In genomic region chr15:92161039-92161670, GRCh38 we compare ENCODE assay signal across 11 cellular contexts.
DNase-seq lines count a peak whose midpoint lies in the region; ATAC-seq and TF ChIP-seq lines count a peak whose summit lies in the region.
"Had no signal": no experiment of that assay in that cellular context is flagged by ENCODE, and none has a peak within 500 bp of the region (broad histone marks: within the 10 kb centered on the region; RNA-seq: fewer than 3 reads in every experiment).

No MANE protein-coding gene starts in this region.

- H3K4me3 ChIP-seq in OCI-LY3 (ENCODE audit: low read length) (peak overlapping the region; percentile 69), tibial artery (no peak overlapping the region)
- H3K4me3 ChIP-seq: skin epidermis had no signal

- CTCF ChIA-PET in GM10248 (lab: Yijun Ruan, JAX): interaction anchor here (1.0 to 2.3 kb wide), 2 partner anchors 8 to 18 kb away, joined by 3 to 6 read pairs; no protein-coding TSS in a partner anchor

- H3K9me3 ChIP-seq in OCI-LY3 (ENCODE audit: insufficient read depth, low read length) (no peaks in the 10 kb centered on the region), tibial artery (no peaks in the 10 kb centered on the region)

- no peaks in the 10 kb centered on the region for H3K36me3 ChIP-seq in OCI-LY3 (replicated peaks; ENCODE audit: low read depth, low read length)
- peaks cover 4 to 29% (median 28%) of the 10 kb centered on the region in 3 donors for H3K36me3 ChIP-seq in tibial artery

- intact Hi-C loops in tibial artery (cut with DNase I; ENCODE audit: low total_unique reads): no loop called here

- peak overlapping the region; percentile 67; the same call in 1 of the 2 replicates for H2AFZ ChIP-seq in OCI-LY3 (ENCODE audit: low read depth, low read length)

- no peaks in the 10 kb centered on the region for H3K79me2 ChIP-seq in OCI-LY3 (ENCODE audit: low read length)

- peak overlapping the region; percentile 82 for H3K4me2 ChIP-seq in OCI-LY3 (ENCODE audit: low read length)
- H3K4me2 ChIP-seq: KMS-11 had no signal

- ATAC-seq in GM19351 (IDR thresholded peaks at IDR 0.05; ENCODE audit: unreplicated experiment): peak; percentile 95
- peak; percentile 85 for ATAC-seq in HG03039 (IDR thresholded peaks at IDR 0.05; ENCODE audit: unreplicated experiment)
- ATAC-seq: CD8-positive, alpha-beta T cell had no signal

- H3K4me1 ChIP-seq in OCI-LY3 (ENCODE audit: low read length) (peaks cover 44% of the 10 kb centered on the region), tibial artery (no peaks in the 10 kb centered on the region)

- POLR2A ChIA-PET in GM10248 (lab: Yijun Ruan, JAX): no interaction called here

- H3K27ac ChIP-seq in OCI-LY3 (ENCODE audit: low read length): peak overlapping the region; percentile 75
- no peak overlapping the region for H3K27ac ChIP-seq in tibial artery
- H3K27ac ChIP-seq: KMS-11, skin epidermis had no signal

- TF ChIP-seq CTCF in GM10248 (IDR thresholded peaks at IDR 0.05; ENCODE audit: control extremely low read depth, extremely low read depth, low read depth, missing control alignments) (no peak), OCI-LY3 (IDR thresholded peaks at IDR 0.05; ENCODE audit: low read depth, low read length) (no peak), tibial artery (IDR thresholded peaks at IDR 0.05) (no peak)

- no peaks in the 10 kb centered on the region for H4K20me1 ChIP-seq in OCI-LY3 (ENCODE audit: insufficient read depth, low read length)

- no peaks in the 10 kb centered on the region for H3K27me3 ChIP-seq in OCI-LY3 (ENCODE audit: low read depth, low read length)
- no peaks in the 10 kb centered on the region for H3K27me3 ChIP-seq in tibial artery

- peak overlapping the region; percentile 41; the same call in 1 of the 2 replicates for H3K9ac ChIP-seq in OCI-LY3 (ENCODE audit: low read length)
- H3K9ac ChIP-seq: KMS-11 had no signal

- DNase-seq in GM10248 (ENCODE audit: extremely low spot score): peak; percentile 59
- no peak for DNase-seq in A172 (ENCODE audit: low spot score)
- DNase-seq in cerebellar nuclear complex (lab: John Stamatoyannopoulos, UW): no peak
- no peak for DNase-seq in EL
- no peak for DNase-seq in tibial artery
- DNase-seq: CD8-positive, alpha-beta T cell had no signal
